Comparison of ENCODE assay signal across 22 cellular contexts in the genomic region with DNA sequence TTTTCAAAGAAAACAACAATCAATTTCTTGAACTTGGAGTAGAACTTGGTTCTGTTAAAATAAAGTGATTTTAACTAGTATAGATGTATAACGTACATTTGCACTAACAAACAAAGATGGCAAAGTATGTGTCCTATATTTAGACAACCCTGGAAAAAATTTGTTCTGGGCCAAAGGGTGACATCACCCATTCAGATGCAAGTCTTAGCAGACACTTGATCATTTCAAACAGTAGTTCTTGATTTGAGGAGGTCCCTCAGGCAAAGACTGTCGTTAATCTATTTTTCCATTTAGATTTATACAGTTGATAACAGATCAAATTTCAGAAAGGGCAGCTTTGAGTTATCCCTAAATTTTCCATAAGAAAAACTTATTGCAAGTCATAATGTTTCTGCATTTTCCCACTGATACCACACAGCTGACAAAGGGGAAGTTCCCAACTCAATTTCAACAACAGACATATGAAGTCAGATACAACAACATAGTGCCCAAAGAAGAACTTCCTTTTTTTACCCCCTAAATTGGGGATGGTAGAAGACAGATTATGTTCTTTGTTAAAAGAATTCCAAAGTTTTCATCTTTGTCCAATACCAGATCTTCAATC. TPM values are rescaled to one million over a fixed set of nuclear protein-coding genes. Genes with fewer than 3 reads are reported as not detected.
DNase-seq lines count a peak whose midpoint lies in the region; ATAC-seq and TF ChIP-seq lines count a peak whose summit lies in the region.
"Had no signal": no experiment of that assay in that cellular context is flagged by ENCODE, and none has a peak within 500 bp of the region (broad histone marks: within the 10 kb centered on the region; RNA-seq: fewer than 3 reads in every experiment).

No MANE protein-coding gene starts in this region.

- H3K4me1 ChIP-seq in subcutaneous abdominal adipose tissue (ENCODE audit: control insufficient read depth in 5 of 5, insufficient read depth in 5 of 5, low read length in 5 of 5) = peaks cover 0 to 31% (median 29%) of the 10 kb centered on the region in 5 donors

- in situ Hi-C loops in brain microvascular endothelial cell (cut with HindIII; ENCODE audit: low pct_ligation_motif_present, low sequenced_read_pairs) = no loop called here

- no peaks in the 10 kb centered on the region for H3K9me3 Mint-ChIP-seq in activated naive CD4-positive, alpha-beta T cell treated with anti-CD3 and anti-CD28 coated beads for 36 hours
- H3K9me3 Mint-ChIP-seq in activated naive CD4-positive, alpha-beta T cell treated with anti-CD3 and anti-CD28 coated beads, Interleukin-2, amount 10 ng/mL, durations not matched to agents 7 days and 5 days = no peaks in the 10 kb centered on the region
- H3K9me3 Mint-ChIP-seq: CD8-positive, alpha-beta memory T cell had no signal

- no peaks in the 10 kb centered on the region for H3K9me3 ChIP-seq in subcutaneous abdominal adipose tissue (ENCODE audit: control insufficient read depth in 5 of 5, low read length in 5 of 5)
- H3K9me3 ChIP-seq: esophagus squamous epithelium, SJSA1, spleen had no signal

- H3K27me3 ChIP-seq in brain microvascular endothelial cell (replicated peaks) (no peaks in the 10 kb centered on the region), subcutaneous abdominal adipose tissue (ENCODE audit: control insufficient read depth in 5 of 5, insufficient read depth in 4 of 5, low read length in 5 of 5) (no peaks in the 10 kb centered on the region)
- H3K27me3 ChIP-seq: esophagus squamous epithelium, SJSA1 had no signal

- TF ChIP-seq CTCF in brain microvascular endothelial cell (IDR thresholded peaks at IDR 0.05; ENCODE audit: low read depth, low read length, missing control alignments) = no peak

- intact Hi-C loops in activated naive CD4-positive, alpha-beta T cell treated with anti-CD3 and anti-CD28 coated beads for 36 hours (cut with micrococcal nuclease) = no loop called here
- intact Hi-C loops in left cardiac atrium (cut with DNase I) = no loop called here

- H3K27ac ChIP-seq in brain microvascular endothelial cell (no peak overlapping the region), subcutaneous abdominal adipose tissue (ENCODE audit: low read depth, low read length) (peak overlapping the region; percentile 24)
- H3K27ac ChIP-seq: esophagus squamous epithelium, PC-9, SJSA1, spleen had no signal

- CTCF ChIA-PET in activated naive CD4-positive, alpha-beta T cell treated with anti-CD3 and anti-CD28 coated beads for 36 hours (lab: Charles Lee) = interaction anchor here (0.9 to 1.0 kb wide), 2 partner anchors 40 to 41 kb away, joined by 3 to 4 read pairs; no protein-coding TSS in a partner anchor
- CTCF ChIA-PET in activated naive CD4-positive, alpha-beta T cell treated with anti-CD3 and anti-CD28 coated beads, Interleukin-2, amount 10 ng/mL, durations not matched to agents 7 days and 5 days (lab: Charles Lee) = no interaction called here

- no peaks in the 10 kb centered on the region for H3K27me3 Mint-ChIP-seq in activated naive CD4-positive, alpha-beta T cell treated with anti-CD3 and anti-CD28 coated beads for 36 hours (ENCODE audit: low read depth)
- no peaks in the 10 kb centered on the region for H3K27me3 Mint-ChIP-seq in activated naive CD4-positive, alpha-beta T cell treated with anti-CD3 and anti-CD28 coated beads, Interleukin-2, amount 10 ng/mL, durations not matched to agents 7 days and 5 days
- H3K27me3 Mint-ChIP-seq: CD8-positive, alpha-beta memory T cell had no signal

- ATAC-seq in left cardiac atrium (no peak), GM21786 (IDR thresholded peaks at IDR 0.05; ENCODE audit: unreplicated experiment) (no peak)

- no peak overlapping the region for H3K9ac ChIP-seq in subcutaneous abdominal adipose tissue (ENCODE audit: low read length in 5 of 5)

- H3K4me3 Mint-ChIP-seq in activated naive CD4-positive, alpha-beta T cell treated with anti-CD3 and anti-CD28 coated beads for 36 hours = peak overlapping the region; percentile 42
- H3K4me3 Mint-ChIP-seq in activated naive CD4-positive, alpha-beta T cell treated with anti-CD3 and anti-CD28 coated beads, Interleukin-2, amount 10 ng/mL, durations not matched to agents 7 days and 5 days = no peak overlapping the region

- peaks cover under 1% of the 10 kb centered on the region for H3K36me3 Mint-ChIP-seq in activated naive CD4-positive, alpha-beta T cell treated with anti-CD3 and anti-CD28 coated beads for 36 hours (ENCODE audit: low read depth)
- peaks cover 18% of the 10 kb centered on the region for H3K36me3 Mint-ChIP-seq in activated naive CD4-positive, alpha-beta T cell treated with anti-CD3 and anti-CD28 coated beads, Interleukin-2, amount 10 ng/mL, durations not matched to agents 7 days and 5 days

- H3K4me1 Mint-ChIP-seq in activated naive CD4-positive, alpha-beta T cell treated with anti-CD3 and anti-CD28 coated beads for 36 hours (ENCODE audit: low read depth) = peaks cover 50% of the 10 kb centered on the region
- H3K4me1 Mint-ChIP-seq in activated naive CD4-positive, alpha-beta T cell treated with anti-CD3 and anti-CD28 coated beads, Interleukin-2, amount 10 ng/mL, durations not matched to agents 7 days and 5 days = peaks cover 41% of the 10 kb centered on the region

- DNase-seq in activated naive CD4-positive, alpha-beta T cell treated with anti-CD3 and anti-CD28 coated beads for 36 hours = no peak
- DNase-seq in activated naive CD4-positive, alpha-beta T cell treated with anti-CD3 and anti-CD28 coated beads, Interleukin-2, amount 10 ng/mL, durations not matched to agents 7 days and 5 days = no peak
- DNase-seq in MV-4-11 (lab: John Stamatoyannopoulos, UW) = peak; percentile 72
- DNase-seq in brain microvascular endothelial cell = peak; percentile 18
- no peak for DNase-seq in left cardiac atrium
- no peak for DNase-seq in A172 (ENCODE audit: low spot score)
- DNase-seq: activated naive CD4-positive, alpha-beta T cell; aorta; CD8-positive, alpha-beta memory T cell; cerebellar nuclear complex; DMS79 treated with DMSO at 0.1 percent for 48 hours; effector CD8-positive, alpha-beta T cell; esophagus squamous epithelium; Karpas-422; NCI-H1417; NCI-H2171; NCI-H69; PC-9; spleen had no signal

- H3K27ac Mint-ChIP-seq in activated naive CD4-positive, alpha-beta T cell treated with anti-CD3 and anti-CD28 coated beads for 36 hours = no peak overlapping the region
- no peak overlapping the region for H3K27ac Mint-ChIP-seq in activated naive CD4-positive, alpha-beta T cell treated with anti-CD3 and anti-CD28 coated beads, Interleukin-2, amount 10 ng/mL, durations not matched to agents 7 days and 5 days

- H3K36me3 ChIP-seq in brain microvascular endothelial cell (replicated peaks) (peaks cover 3% of the 10 kb centered on the region), subcutaneous abdominal adipose tissue (ENCODE audit: control insufficient read depth in 5 of 5, insufficient read depth in 5 of 5, low read length in 5 of 5) (peaks cover 0 to 6% (median 0%) of the 10 kb centered on the region in 5 donors)
- H3K36me3 ChIP-seq: esophagus squamous epithelium, spleen had no signal

- H3K4me3 ChIP-seq in brain microvascular endothelial cell (ENCODE audit: low read depth, low read length) (no peak overlapping the region), subcutaneous abdominal adipose tissue (ENCODE audit: low read depth in 1 of 5, low read length in 5 of 5) (no peak overlapping the region)
- H3K4me3 ChIP-seq: esophagus squamous epithelium, PC-9, SJSA1, spleen had no signal

RNA-seq across cellular contexts. Expression of gene NMT2, which starts 5.1 kb away (rescaled TPM):
- 10 to 100 TPM; 20.4 to 22.3 TPM for total RNA-seq in activated naive CD4-positive, alpha-beta T cell treated with anti-CD3 and anti-CD28 coated beads for 36 hours
- 10 to 100 TPM; 14.0 to 15.8 TPM for total RNA-seq in left cardiac atrium
- 102 and 105 TPM in 2 replicates for total RNA-seq in A172 (2014; rRNA removed; shearing (Covaris generic))

Comparison
In these comparisons a context has a peak if more than half of its experiments do, and no peak if none do; other contexts are left out.
1. DNase-seq: peak in MV-4-11 (single experiment) and brain microvascular endothelial cell (single experiment); none in activated naive CD4-positive, alpha-beta T cell treated with anti-CD3 and anti-CD28 coated beads for 36 hours (single experiment), activated naive CD4-positive, alpha-beta T cell treated with anti-CD3 and anti-CD28 coated beads, Interleukin-2, amount 10 ng/mL, durations not matched to agents 7 days and 5 days (single experiment), left cardiac atrium (single experiment) and A172 (single experiment).